In the genomic region with DNA sequence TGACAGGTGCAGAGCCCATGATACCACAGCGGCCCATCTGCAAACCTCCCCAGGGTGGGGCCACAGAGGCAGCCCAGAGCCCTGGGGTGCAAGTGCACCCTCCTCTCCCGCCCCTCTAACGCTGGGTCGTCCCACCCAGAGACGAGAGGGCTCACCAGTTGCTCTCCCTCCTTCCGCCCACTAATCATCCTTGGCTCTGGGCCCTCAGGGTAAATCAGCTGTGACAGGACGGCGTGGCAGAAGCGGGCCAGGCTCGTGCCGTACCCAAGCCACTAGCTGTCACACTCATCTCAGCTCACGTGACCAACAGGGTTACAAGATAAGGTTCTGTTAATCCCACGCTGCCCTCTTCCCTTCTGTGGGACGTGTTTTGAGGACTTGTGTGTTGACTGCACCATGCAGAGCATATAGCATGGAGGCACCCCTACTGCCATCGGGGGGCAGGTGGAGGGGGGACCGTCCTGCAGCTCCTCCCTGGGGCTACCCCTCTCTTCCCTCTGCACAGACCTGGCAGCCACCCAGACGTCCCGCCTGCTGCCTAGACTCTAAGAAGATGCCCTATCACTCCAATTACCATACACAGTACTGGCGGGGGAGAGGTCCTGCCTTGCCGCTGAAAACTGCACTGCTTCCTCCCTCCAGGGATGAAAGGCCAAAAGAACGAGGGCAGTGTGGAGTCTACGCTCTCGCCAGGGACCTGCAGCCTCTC, we compare ENCODE assay signal across 8 cellular contexts. TPM values are rescaled to one million over a fixed set of nuclear protein-coding genes. Genes with fewer than 3 reads are reported as not detected.
A peak's percentile ranks its signal among the peaks of the same experiment; 100 is the strongest.
DNase-seq lines count a peak whose midpoint lies in the region; ATAC-seq, FAIRE-seq and TF ChIP-seq lines count a peak whose summit lies in the region.

No MANE protein-coding gene starts in this region.

- H3K9me3 Mint-ChIP-seq in activated T-cell treated with anti-CD3 and anti-CD28 coated beads, Interleukin-2, amount 50 U/mL, for 72 hours = no peaks in the 10 kb centered on the region

- H3K79me2 ChIP-seq in OCI-LY1 (ENCODE audit: insufficient read depth, low read length) (peaks cover 34% of the 10 kb centered on the region), parathyroid adenoma (no peaks in the 10 kb centered on the region)

- no peaks in the 10 kb centered on the region for H4K20me1 ChIP-seq in OCI-LY1 (ENCODE audit: insufficient read depth, low read length)

- H3K36me3 ChIP-seq in OCI-LY1 (ENCODE audit: insufficient read depth, low read length) = no peaks in the 10 kb centered on the region
- H3K36me3 ChIP-seq in parathyroid adenoma (ENCODE audit: control insufficient read depth, insufficient read depth, low read length) = no peaks in the 10 kb centered on the region

- peak overlapping the region; percentile 96 for H3K27ac ChIP-seq in OCI-LY1 (ENCODE audit: low read depth, low read length, poor library complexity, severe bottlenecking)
- no peak overlapping the region for H3K27ac ChIP-seq in parathyroid adenoma

- peak overlapping the region; percentile 95 to 97 for H3K4me3 Mint-ChIP-seq in activated T-cell treated with anti-CD3 and anti-CD28 coated beads, Interleukin-2, amount 50 U/mL, for 72 hours

- H2AFZ ChIP-seq in OCI-LY1 (ENCODE audit: low read length) (no peak overlapping the region), parathyroid adenoma (no peak overlapping the region)

- DNase-seq in GM18507 (ENCODE audit: extremely low spot score, insufficient read length, low read depth) (no peak), foreskin fibroblast (peak in 1 of 2 donors; percentile 55), COLO829 (ENCODE audit: low spot score) (no peak)
- peak; percentile 68 to 69 for DNase-seq in activated T-cell treated with anti-CD3 and anti-CD28 coated beads, Interleukin-2, amount 50 U/mL, for 72 hours

- peaks cover 57% of the 10 kb centered on the region for H3K4me1 Mint-ChIP-seq in activated T-cell treated with anti-CD3 and anti-CD28 coated beads, Interleukin-2, amount 50 U/mL, for 72 hours (ENCODE audit: low read depth)

- H3K27me3 Mint-ChIP-seq in activated T-cell treated with anti-CD3 and anti-CD28 coated beads, Interleukin-2, amount 50 U/mL, for 72 hours (ENCODE audit: low read depth) = no peaks in the 10 kb centered on the region

- H3K4me1 ChIP-seq in OCI-LY1 (ENCODE audit: insufficient read depth, low read length, severe bottlenecking) (peaks cover 61% of the 10 kb centered on the region), parathyroid adenoma (no peaks in the 10 kb centered on the region)

- ATAC-seq in HG03108 (IDR thresholded peaks at IDR 0.05; ENCODE audit: unreplicated experiment) (peak; percentile 33), GM18870 (IDR thresholded peaks at IDR 0.05; ENCODE audit: unreplicated experiment) (no peak)
- ATAC-seq in activated T-cell treated with anti-CD3 and anti-CD28 coated beads, Interleukin-2, amount 50 U/mL, for 72 hours (replicated peaks in 1 of 2) = peak; percentile 33 to 38

- H3K9ac ChIP-seq in OCI-LY1 (ENCODE audit: low read length) = peak overlapping the region; percentile 68
- no peak overlapping the region for H3K9ac ChIP-seq in parathyroid adenoma

- H3K4me2 ChIP-seq in OCI-LY1 (ENCODE audit: low read length) = peak overlapping the region; percentile 92
- peak overlapping the region; percentile 74 for H3K4me2 ChIP-seq in parathyroid adenoma (ENCODE audit: low read length)

- no peaks in the 10 kb centered on the region for H3K9me2 ChIP-seq in OCI-LY1 (ENCODE audit: low read depth, low read length)

- H3K27me3 ChIP-seq in OCI-LY1 (ENCODE audit: insufficient read depth, low read length) = no peaks in the 10 kb centered on the region
- no peaks in the 10 kb centered on the region for H3K27me3 ChIP-seq in parathyroid adenoma (ENCODE audit: control insufficient read depth, insufficient read depth, low read length)

- peaks cover 10% of the 10 kb centered on the region; the same call in 1 of the 2 replicates for H3F3A ChIP-seq in OCI-LY1 (ENCODE audit: insufficient read depth, low read length)

- TF ChIP-seq CTCF in OCI-LY1 (IDR thresholded peaks at IDR 0.05; ENCODE audit: low read length) = no peak
- TF ChIP-seq CTCF in foreskin fibroblast (IDR thresholded peaks at IDR 0.05; ENCODE audit: low read depth, low read length) = no peak
- TF ChIP-seq CTCF in parathyroid adenoma (IDR thresholded peaks at IDR 0.05) = no peak

- H3K36me3 Mint-ChIP-seq in activated T-cell treated with anti-CD3 and anti-CD28 coated beads, Interleukin-2, amount 50 U/mL, for 72 hours (ENCODE audit: insufficient read depth in 2 of 2) = peaks cover 1 to 5% of the 10 kb centered on the region in 2 donors

- H3K9me3 ChIP-seq in OCI-LY1 (ENCODE audit: low read length) (no peaks in the 10 kb centered on the region), parathyroid adenoma (ENCODE audit: control insufficient read depth, low read length) (no peaks in the 10 kb centered on the region)

- H3K4me3 ChIP-seq in OCI-LY1 (ENCODE audit: low read depth, low read length, poor library complexity, severe bottlenecking) (peak overlapping the region; percentile 78), foreskin fibroblast (ENCODE audit: low read depth in 1 of 2, low read length in 2 of 2) (peak overlapping the region; percentile 54 to 67), parathyroid adenoma (ENCODE audit: low read depth, low read length) (peak overlapping the region; percentile 44)

- H3K27ac Mint-ChIP-seq in activated T-cell treated with anti-CD3 and anti-CD28 coated beads, Interleukin-2, amount 50 U/mL, for 72 hours = peak overlapping the region; percentile 80

- FAIRE-seq in GM18507 (lab: Jason Lieb, UNC) = peak; percentile 81

RNA-seq across cellular contexts. Expression of gene TNK2, which starts 0.5 kb away (rescaled TPM):
- 100 to 1,000 TPM in 1 of 2 donors, 10 to 100 TPM in 1; 94.8 to 112 TPM for total RNA-seq in activated T-cell treated with anti-CD3 and anti-CD28 coated beads, Interleukin-2, amount 50 U/mL, for 72 hours

Comparison
In these comparisons a context has a peak if more than half of its experiments do, and no peak if none do; other contexts are left out.
1. DNase-seq: peak in activated T-cell treated with anti-CD3 and anti-CD28 coated beads, Interleukin-2, amount 50 U/mL, for 72 hours (2 of 2); none in GM18507 (single experiment) and COLO829 (single experiment).
2. Peak in every context shown above with its lines, with median percentiles within 50 percentile points of each other: H3K4me3 ChIP-seq.